Comparison of ENCODE assay signal across 8 cellular contexts in the genomic region with DNA sequence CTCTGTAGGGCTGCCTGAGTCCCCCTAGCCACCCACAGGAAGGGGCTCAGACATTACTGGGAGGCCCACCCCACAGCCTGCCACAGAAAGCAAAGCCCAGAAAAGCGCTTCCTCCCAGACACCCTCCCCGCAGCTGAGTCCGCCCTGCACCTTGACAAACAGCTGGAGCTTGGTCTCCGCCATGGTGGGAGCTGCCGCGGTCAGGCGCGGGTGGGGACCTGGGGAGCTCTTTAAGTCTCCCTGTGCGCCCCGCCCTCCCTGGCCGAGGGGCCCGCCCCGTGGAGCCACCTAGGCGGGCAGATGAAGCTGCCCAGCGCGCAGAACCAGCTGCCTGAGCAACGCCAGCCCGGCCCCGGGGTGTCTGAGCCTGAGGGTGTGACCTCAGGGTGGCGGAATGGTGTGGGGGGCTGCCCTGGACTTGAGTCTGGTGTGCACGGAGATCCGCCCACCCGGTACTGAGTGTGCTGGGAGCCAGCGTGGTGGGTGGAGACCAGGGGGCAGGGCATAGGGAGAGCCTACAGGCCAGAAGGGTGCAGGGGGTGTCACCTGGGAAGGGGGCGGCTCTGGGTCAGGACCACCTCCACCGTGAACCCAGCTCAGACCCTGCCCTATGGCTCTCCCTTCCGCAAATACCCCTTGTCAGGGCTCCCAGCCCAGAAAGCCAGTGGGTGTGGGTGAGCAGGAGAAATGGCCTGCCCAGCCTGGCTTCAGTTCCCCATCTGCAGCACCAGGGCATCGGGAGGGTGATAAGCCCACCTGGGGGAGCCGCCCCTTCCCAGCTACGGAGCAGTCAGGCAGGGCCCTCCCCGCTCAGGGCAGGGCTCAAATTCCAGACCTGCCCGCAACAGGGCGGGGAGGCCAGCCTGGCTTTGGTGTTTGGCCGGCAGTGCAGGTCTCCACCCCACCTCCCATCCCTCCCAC. TPM values are rescaled to one million over a fixed set of nuclear protein-coding genes. Genes with fewer than 3 reads are reported as not detected.
DNase-seq lines count a peak whose midpoint lies in the region; ATAC-seq, FAIRE-seq and TF ChIP-seq lines count a peak whose summit lies in the region.

Gene CLIC3 (minus strand): TSS at position 208 of the 921 bp plus-strand sequence. CDS start 25 bp downstream, at position 183.

- H3K36me3 ChIP-seq in heart right ventricle (peaks cover 0 to 13% (median 0%) of the 10 kb centered on the region in 9 donors), right atrium auricular region (no peaks in the 10 kb centered on the region), spleen (peaks cover 0 to 21% (median 4%) of the 10 kb centered on the region in 6 donors), adrenal gland (replicated peaks in 1 of 2) (no peaks in the 10 kb centered on the region), pancreas (no peaks in the 10 kb centered on the region)

- H3K27ac ChIP-seq in heart right ventricle (peak within 1 kb of the TSS in 8 of 10 donors; percentile 30 to 81 (median 46)), right atrium auricular region (peak within 1 kb of the TSS in 1 of 2 donors; percentile 14), spleen (peak within 1 kb of the TSS; percentile 39 to 89 (median 78)), adrenal gland (peak within 1 kb of the TSS in 2 of 5 donors; percentile 21 to 58), pancreas (no peak within 1 kb of the TSS)

- 24 to 29% methylated on average over 34 of the region's 34 CpGs for WGBS in heart right ventricle, 2 donors
- WGBS in spleen, 5 donors, result 15 to 27% (median 21%) methylated on average over 7 to 34 of the region's 34 CpGs
- 36 to 60% (median 38%) methylated on average over 8 to 34 of the region's 34 CpGs for WGBS in adrenal gland, 4 donors
- 34 to 36% methylated on average over 33 to 34 of the region's 34 CpGs for WGBS in pancreas, 2 donors

- TF ChIP-seq POLR2A in spleen (IDR thresholded peaks at IDR 0.05) (no peak), adrenal gland (IDR thresholded peaks at IDR 0.05) (no peak)

- DNase-seq in heart right ventricle, result peak in 1 of 2 donors; percentile 50
- DNase-seq in right atrium auricular region (ENCODE audit: low spot score), result no peak
- DNase-seq in activated CD4-positive, alpha-beta T cell treated with anti-CD3 and anti-CD28 coated beads for 4 hours, result peak; percentile 22 to 45
- DNase-seq in epithelial cell of esophagus (ENCODE audit: low read depth), result peak; percentile 34
- peak; percentile 88 for DNase-seq in spleen
- no peak for DNase-seq in DMS153 treated with DMSO at 0.1 percent for 48 hours (lab: John Stamatoyannopoulos, UW; ENCODE audit: unreplicated experiment)
- DNase-seq in adrenal gland, result no peak
- no peak for DNase-seq in pancreas

- peak in 3 of 8 donors; percentile 1 to 22 (median 11) for ATAC-seq in heart right ventricle
- no peak for ATAC-seq in pancreas

- FAIRE-seq in pancreas (lab: Jason Lieb, UNC), result no peak

- H3K4me3 ChIP-seq in heart right ventricle (peak within 1 kb of the TSS in 9 of 10 donors; percentile 9 to 47 (median 30)), right atrium auricular region (peak within 1 kb of the TSS in 1 of 2 donors; percentile 33), epithelial cell of esophagus (ENCODE audit: low read length) (peak within 1 kb of the TSS; percentile 43), spleen (peak within 1 kb of the TSS in 6 of 8 donors; percentile 14 to 63 (median 24)), adrenal gland (no peak within 1 kb of the TSS), pancreas (no peak within 1 kb of the TSS)

- H3K4me1 ChIP-seq in heart right ventricle, result peaks cover 8 to 83% (median 47%) of the 10 kb centered on the region in 9 donors
- H3K4me1 ChIP-seq in right atrium auricular region, result peaks cover 0 to 52% of the 10 kb centered on the region in 2 donors
- peaks cover 56 to 98% (median 94%) of the 10 kb centered on the region in 6 donors for H3K4me1 ChIP-seq in spleen
- H3K4me1 ChIP-seq in adrenal gland (replicated peaks in 1 of 2), result peaks cover 13 to 19% of the 10 kb centered on the region in 2 donors
- H3K4me1 ChIP-seq in pancreas, result peaks cover 0 to 7% (median 7%) of the 10 kb centered on the region in 3 donors

- TF ChIP-seq CTCF in heart right ventricle (IDR thresholded peaks at IDR 0.05), result no peak
- TF ChIP-seq CTCF in right atrium auricular region (IDR thresholded peaks at IDR 0.05), result no peak
- TF ChIP-seq CTCF in epithelial cell of esophagus (IDR thresholded peaks at IDR 0.05; ENCODE audit: insufficient read depth, low read depth, low read length, missing control alignments), result no peak
- no peak for TF ChIP-seq CTCF in spleen (IDR thresholded peaks at IDR 0.05 in 8 of 11, conservative IDR thresholded peaks at IDR 0.05 in 3 of 11)
- no peak for TF ChIP-seq CTCF in adrenal gland (IDR thresholded peaks at IDR 0.05)
- no peak for TF ChIP-seq CTCF in pancreas (IDR thresholded peaks at IDR 0.05)

- peaks cover 0 to 41% (median 17%) of the 10 kb centered on the region in 7 donors for H3K27me3 ChIP-seq in heart right ventricle
- H3K27me3 ChIP-seq in right atrium auricular region, result no peaks in the 10 kb centered on the region
- H3K27me3 ChIP-seq in spleen (replicated peaks in 1 of 7), result peaks cover 0 to 30% (median 0%) of the 10 kb centered on the region in 7 donors
- no peaks in the 10 kb centered on the region for H3K27me3 ChIP-seq in adrenal gland
- H3K27me3 ChIP-seq in pancreas, result no peaks in the 10 kb centered on the region

- H3K9me3 ChIP-seq in heart right ventricle, result no peaks in the 10 kb centered on the region
- no peaks in the 10 kb centered on the region for H3K9me3 ChIP-seq in right atrium auricular region
- no peaks in the 10 kb centered on the region for H3K9me3 ChIP-seq in spleen
- H3K9me3 ChIP-seq in adrenal gland (replicated peaks in 1 of 3), result no peaks in the 10 kb centered on the region
- no peaks in the 10 kb centered on the region for H3K9me3 ChIP-seq in pancreas

- intact Hi-C loops in heart right ventricle (cut with DNase I) (loop anchor here in 1 of 10 donors (5.0 kb wide), 1 partner anchor 49 kb away; the partner anchor contains the start of gene C8G), spleen (cut with DNase I; ENCODE audit: low total_unique reads) (no loop called here), adrenal gland (cut with DNase I) (no loop called here), pancreas (cut with DNase I) (no loop called here)

RNA-seq across cellular contexts. Expression of gene CLIC3, which starts in this region (rescaled TPM):
- total RNA-seq in heart right ventricle (10 to 100 TPM in 1 of 10 donors, 1 to 10 TPM in 8, under 1 TPM in 1; 0.46 to 11.5 (median 3.0) TPM), right atrium auricular region (10 to 100 TPM in 1 of 2 donors, 1 to 10 TPM in 1; 6.5 to 11.8 TPM), spleen (10 to 100 TPM in 1 of 7 donors, 1 to 10 TPM in 6; 3.5 to 10.7 (median 5.5) TPM), adrenal gland (1 to 10 TPM in 2 of 8 donors, under 1 TPM in 4, not detected in 2; 0.67 to 1.3 (median 0.86) TPM), pancreas (under 1 TPM in 5 of 6 donors, not detected in 1; 0.24 to 0.44 (median 0.38) TPM)
- polyA plus RNA-seq in heart right ventricle (10 to 100 TPM in 1 of 2 donors, 1 to 10 TPM in 1; 9.5 to 21.4 TPM), spleen (1 to 10 TPM; 2.9 to 7.2 (median 5.3) TPM), adrenal gland (1 to 10 TPM in 2 of 3 donors, not detected in 1; 3.8 to 6.4 TPM), pancreas (1 to 10 TPM; 1.1 to 1.3 TPM)

Comparison
In these comparisons a context has a peak if more than half of its experiments do, and no peak if none do; other contexts are left out.
1. DNase-seq: peak in activated CD4-positive, alpha-beta T cell treated with anti-CD3 and anti-CD28 coated beads for 4 hours (2 of 2), epithelial cell of esophagus (single experiment) and spleen (single experiment); none in right atrium auricular region (single experiment), DMS153 treated with DMSO at 0.1 percent for 48 hours (single experiment), adrenal gland (0 of 7) and pancreas (0 of 6).
2. H3K27ac ChIP-seq: peak in heart right ventricle (8 of 10) and spleen (8 of 8); none in pancreas (0 of 4).
3. H3K4me3 ChIP-seq: peak in heart right ventricle (9 of 10), epithelial cell of esophagus (single experiment) and spleen (6 of 8); none in adrenal gland (0 of 4) and pancreas (0 of 4).